In genomic region chrX:55389376-55389775, GRCh38 we compare ENCODE assay signal across 2 cellular contexts.
"Had no signal": no experiment of that assay in that cellular context is flagged by ENCODE, and none has a peak within 500 bp of the region (broad histone marks: within the 10 kb centered on the region; RNA-seq: fewer than 3 reads in every experiment).

No MANE protein-coding gene starts in this region.

- DNase-seq: GDM1, GF-D8 had no signal
